ENCODE assay signal across 18 cellular contexts in the genomic region with DNA sequence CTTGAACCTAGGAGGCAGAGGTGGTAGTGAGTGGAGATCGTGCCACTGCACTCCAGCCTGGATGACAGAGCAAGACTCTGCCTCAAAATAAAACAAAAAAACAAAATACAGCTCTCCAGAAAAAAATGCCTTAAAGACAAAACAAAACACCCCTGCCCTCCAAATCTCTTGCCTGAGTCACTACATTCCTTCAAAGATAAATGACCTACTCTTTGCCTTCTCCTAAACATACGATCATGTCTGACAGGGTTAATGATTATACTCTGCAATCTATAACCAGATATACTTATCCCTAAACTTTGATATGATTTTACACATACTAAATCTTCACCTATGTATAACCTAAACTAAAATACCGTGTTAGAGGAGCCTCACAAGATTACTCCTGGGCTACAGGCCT. TPM values are rescaled to one million over a fixed set of nuclear protein-coding genes. Genes with fewer than 3 reads are reported as not detected.
A peak's percentile ranks its signal among the peaks of the same experiment; 100 is the strongest.
DNase-seq lines count a peak whose midpoint lies in the region; ATAC-seq and TF ChIP-seq lines count a peak whose summit lies in the region.
"Had no signal": no experiment of that assay in that cellular context is flagged by ENCODE, and none has a peak within 500 bp of the region (broad histone marks: within the 10 kb centered on the region; RNA-seq: fewer than 3 reads in every experiment).

No MANE protein-coding gene starts in this region.

- no peak overlapping the region for H3K9ac ChIP-seq in SU-DHL-6 (ENCODE audit: low read length)

- no peak for DNase-seq in CD4-positive, alpha-beta T cell
- DNase-seq in ELR (ENCODE audit: low read depth) (peak; percentile 31), hepatocyte (ENCODE audit: low spot score) (no peak), NCI-H1105 (lab: John Stamatoyannopoulos, UW) (no peak)
- DNase-seq: activated CD4-positive, alpha-beta T cell treated with anti-CD3 and anti-CD28 coated beads for 1 hour; activated naive CD8-positive, alpha-beta T cell treated with anti-CD3 and anti-CD28 coated beads, Interleukin-2, amount 10 ng/mL, durations not matched to agents 7 days and 5 days; caudate nucleus; kidney glomerular epithelial cell; mesendoderm; NCI-H510A treated with DMSO at 0.1 percent for 48 hours; OCI-M1 had no signal

- H3K4me3 ChIP-seq in SU-DHL-6 (ENCODE audit: insufficient read depth, low read length, poor library complexity, severe bottlenecking), result no peak overlapping the region
- H3K4me3 ChIP-seq in hepatocyte, result no peak overlapping the region

- H2AFZ ChIP-seq in SU-DHL-6 (ENCODE audit: low read depth, low read length, severe bottlenecking) (no peak overlapping the region), hepatocyte (no peak overlapping the region)

- peak overlapping the region; percentile 93 for H3K4me2 ChIP-seq in SU-DHL-6 (ENCODE audit: low read depth, low read length, poor library complexity, severe bottlenecking)
- peak overlapping the region; percentile 93 for H3K4me2 ChIP-seq in hepatocyte

- H3K36me3 ChIP-seq in SU-DHL-6 (ENCODE audit: low read length) (no peaks in the 10 kb centered on the region), hepatocyte (replicated peaks; ENCODE audit: insufficient read depth, low read depth) (no peaks in the 10 kb centered on the region)

- no peaks in the 10 kb centered on the region for H3K27me3 Mint-ChIP-seq in CD4-positive, alpha-beta T cell
- H3K27me3 Mint-ChIP-seq: activated naive CD8-positive, alpha-beta T cell treated with anti-CD3 and anti-CD28 coated beads, Interleukin-2, amount 10 ng/mL, durations not matched to agents 7 days and 5 days; stimulated activated memory B cell treated with anti-CD40 and anti-IgM and Interleukin-4, amounts not matched to agents 10 μg/mL and 1 μg/mL and 100 μg/mL, for 72 hours had no signal

- H3K27ac Mint-ChIP-seq in CD4-positive, alpha-beta T cell, result peak overlapping the region; percentile 90
- H3K27ac Mint-ChIP-seq: activated naive CD8-positive, alpha-beta T cell treated with anti-CD3 and anti-CD28 coated beads, Interleukin-2, amount 10 ng/mL, durations not matched to agents 7 days and 5 days; T-helper 2 cell treated with Interferon-gamma antibody and Interleukin-4, amounts not matched to agents 5 μg/mL and 100 μg/mL, for 36 hours had no signal

- 70% methylated on average over 3 of the region's 3 CpGs for WGBS in hepatocyte (ENCODE audit: low lambda C conversion rate, missing lambda C conversion rate)

- H3K4me1 ChIP-seq in hepatocyte (ENCODE audit: insufficient read depth), result peaks cover 21% of the 10 kb centered on the region

- H3K4me1 Mint-ChIP-seq in CD4-positive, alpha-beta T cell (ENCODE audit: low read depth), result peaks cover 38% of the 10 kb centered on the region

- CTCF ChIA-PET in CD4-positive, alpha-beta T cell (lab: Charles Lee), result interaction anchor here (2.1 kb wide), 1 partner anchor 242 kb away, joined by 6 read pairs; no protein-coding TSS in a partner anchor

- no peak for TF ChIP-seq CTCF in CD4-positive, alpha-beta T cell (IDR thresholded peaks at IDR 0.05)
- TF ChIP-seq CTCF in SU-DHL-6 (IDR thresholded peaks at IDR 0.05; ENCODE audit: insufficient read depth, low read length, poor library complexity, severe bottlenecking) (no peak), hepatocyte (IDR thresholded peaks at IDR 0.05; ENCODE audit: poor library complexity) (no peak)

- POLR2A ChIA-PET in CD4-positive, alpha-beta T cell (lab: Charles Lee), result interaction anchor here (1.1 to 1.3 kb wide), 2 partner anchors 171 to 242 kb away, joined by 3 read pairs; a partner anchor contains a TSS

- H4K20me1 ChIP-seq in SU-DHL-6 (ENCODE audit: low read depth, low read length) (peaks cover 3% of the 10 kb centered on the region; the same call in 1 of the 2 replicates), hepatocyte (ENCODE audit: insufficient read depth, poor library complexity, severe bottlenecking) (peaks cover 7% of the 10 kb centered on the region)

- H3K79me2 ChIP-seq in SU-DHL-6 (ENCODE audit: insufficient read depth, low read length) (peaks cover 13% of the 10 kb centered on the region), hepatocyte (peaks cover 2% of the 10 kb centered on the region)

- intact Hi-C loops in CD4-positive, alpha-beta T cell (cut with DNase I, micrococcal nuclease), result loop anchor here in 1 of 2 experiments (5.0 kb wide), 2 partner anchors 122 to 148 kb away; a partner anchor contains a TSS

- no peak overlapping the region for H3K4me3 Mint-ChIP-seq in CD4-positive, alpha-beta T cell

- no peak for ATAC-seq in CD4-positive, alpha-beta T cell (ENCODE audit: poor library complexity)
- ATAC-seq in HG03521 (IDR thresholded peaks at IDR 0.05; ENCODE audit: unreplicated experiment) (no peak), GM19455 (IDR thresholded peaks at IDR 0.05; ENCODE audit: unreplicated experiment) (no peak)
- ATAC-seq: stimulated activated memory B cell treated with anti-CD40 and anti-IgM and Interleukin-4, amounts not matched to agents 10 μg/mL and 1 μg/mL and 100 μg/mL, for 72 hours had no signal

- H3K9me2 ChIP-seq in SU-DHL-6 (replicated peaks; ENCODE audit: insufficient read depth, low read length) (no peaks in the 10 kb centered on the region), hepatocyte (replicated peaks; ENCODE audit: insufficient read depth) (no peaks in the 10 kb centered on the region)

- H3F3A ChIP-seq in SU-DHL-6 (ENCODE audit: insufficient read depth), result peaks cover 30% of the 10 kb centered on the region

- H3K9me3 ChIP-seq in CD4-positive, alpha-beta T cell (ENCODE audit: control insufficient read depth, low read length), result no peaks in the 10 kb centered on the region
- H3K9me3 ChIP-seq in SU-DHL-6 (ENCODE audit: insufficient read depth, low read length) (no peaks in the 10 kb centered on the region), hepatocyte (ENCODE audit: low read depth) (no peaks in the 10 kb centered on the region)
- H3K9me3 ChIP-seq: tibial nerve had no signal

- no peaks in the 10 kb centered on the region for H3K27me3 ChIP-seq in CD4-positive, alpha-beta T cell (ENCODE audit: control insufficient read depth, insufficient read depth, low read length)
- H3K27me3 ChIP-seq in SU-DHL-6 (ENCODE audit: low read length), result no peaks in the 10 kb centered on the region
- no peaks in the 10 kb centered on the region for H3K27me3 ChIP-seq in hepatocyte
- H3K27me3 ChIP-seq: tibial nerve had no signal

- no peaks in the 10 kb centered on the region for H3K9me3 Mint-ChIP-seq in CD4-positive, alpha-beta T cell
- H3K9me3 Mint-ChIP-seq: activated naive CD8-positive, alpha-beta T cell treated with anti-CD3 and anti-CD28 coated beads, Interleukin-2, amount 10 ng/mL, durations not matched to agents 7 days and 5 days; neural crest cell; stimulated activated memory B cell treated with anti-CD40 and anti-IgM and Interleukin-4, amounts not matched to agents 10 μg/mL and 1 μg/mL and 100 μg/mL, for 72 hours; T-helper 2 cell treated with Interferon-gamma antibody and Interleukin-4, amounts not matched to agents 5 μg/mL and 100 μg/mL, for 36 hours had no signal

- H3K27ac ChIP-seq in CD4-positive, alpha-beta T cell (ENCODE audit: low read depth, low read length), result no peak overlapping the region
- H3K27ac ChIP-seq in SU-DHL-6 (ENCODE audit: low read depth, low read length), result no peak overlapping the region
- no peak overlapping the region for H3K27ac ChIP-seq in hepatocyte
- H3K27ac ChIP-seq: tibial nerve had no signal

- peaks cover 26% of the 10 kb centered on the region for H3K36me3 Mint-ChIP-seq in CD4-positive, alpha-beta T cell (ENCODE audit: low read depth)

RNA-seq across cellular contexts. Expression of a gene that starts 1.4 kb away (rescaled TPM):
- total RNA-seq in CD4-positive, alpha-beta T cell, result 10 to 100 TPM; 21.9 to 25.5 TPM
- total RNA-seq in hepatocyte, result 9.9 and 11.4 TPM in 2 replicates
- 9.7 and 13.1 TPM in 2 replicates for polyA plus RNA-seq in hepatocyte

RNA-seq across cellular contexts. Expression of a gene that starts 13.9 kb away (rescaled TPM):
- total RNA-seq in CD4-positive, alpha-beta T cell, result 1 to 10 TPM; 2.8 to 3.2 TPM
- total RNA-seq in hepatocyte, result 3.1 and 8.7 TPM in 2 replicates
- polyA plus RNA-seq in hepatocyte, result 4.3 and 8.6 TPM in 2 replicates
